2 cellular contexts compared by ENCODE assay signal in the genomic region with DNA sequence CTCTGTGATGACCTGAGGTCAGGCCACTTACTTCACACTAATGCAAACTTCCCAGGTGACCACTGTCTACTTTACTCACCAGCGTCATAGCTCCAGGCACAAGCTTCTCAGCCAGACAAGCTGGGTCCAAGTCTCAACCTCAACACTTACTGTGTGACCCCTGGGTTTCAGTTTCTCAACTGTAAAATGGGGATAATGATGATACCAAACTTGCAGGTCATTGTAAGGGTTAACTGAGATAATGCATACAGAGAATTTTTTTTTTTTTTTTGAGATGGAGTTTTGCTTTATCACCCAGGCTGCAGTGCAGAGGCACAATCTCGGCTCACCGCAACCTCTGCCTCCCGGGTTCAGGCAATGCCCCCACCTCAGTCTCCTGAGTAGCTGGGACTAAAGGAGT.
TF ChIP-seq lines count a peak whose summit lies in the region.

No MANE protein-coding gene starts in this region.

TF ChIP-seq in GM23338, 12 proteins besides CTCF, POLR2A, EP300 and RAD21:
- TF ChIP-seq REST (IDR thresholded peaks at IDR 0.05; ENCODE audit: unreplicated experiment) (no peak), STAT1 (IDR thresholded peaks at IDR 0.05; ENCODE audit: unreplicated experiment) (no peak), ZNF114 (CRISPR knock-in tag; IDR thresholded peaks at IDR 0.05) (no peak), JUNB (IDR thresholded peaks at IDR 0.05; ENCODE audit: unreplicated experiment) (no peak), NANOG (IDR thresholded peaks at IDR 0.05; ENCODE audit: borderline replicate concordance) (no peak), POLR2AphosphoS5 (IDR thresholded peaks at IDR 0.05; ENCODE audit: low read depth) (no peak), CREB1 (CRISPR knock-in tag; IDR thresholded peaks at IDR 0.05; ENCODE audit: low read depth) (no peak), EZH2 (IDR thresholded peaks at IDR 0.05; ENCODE audit: low read depth, unreplicated experiment) (no peak)

TF ChIP-seq in K562, 482 proteins besides CTCF, POLR2A, EP300 and RAD21 (continues in another document):
- TF ChIP-seq ETV1 (tag; conservative IDR thresholded peaks at IDR 0.05; ENCODE audit: low read depth) (no peak), CXXC5 (CRISPR knock-in tag; IDR thresholded peaks at IDR 0.05) (no peak), ZNF316 (IDR thresholded peaks at IDR 0.05) (0 out of 2 replicates have a peak, but pooled peaks have one; percentile 11), CUX1 (CRISPR knock-in tag; IDR thresholded peaks at IDR 0.05) (no peak), SRSF7 (optimal IDR thresholded peaks at IDR 0.05; ENCODE audit: low read depth, low read length) (no peak), CBX8 (IDR thresholded peaks at IDR 0.05; ENCODE audit: borderline replicate concordance, extremely low read depth, low read depth, low read length, poor library complexity, severe bottlenecking) (no peak), ZNF165 (CRISPR knock-in tag; IDR thresholded peaks at IDR 0.05; ENCODE audit: borderline replicate concordance) (no peak), ESRRA (IDR thresholded peaks at IDR 0.05; ENCODE audit: borderline replicate concordance, low read depth) (peak; percentile 76), XRCC3 (IDR thresholded peaks at IDR 0.05) (no peak), ATF6 (CRISPR knock-in tag; IDR thresholded peaks at IDR 0.05) (no peak), PCBP1 (IDR thresholded peaks at IDR 0.05; ENCODE audit: low read depth, low read length, poor library complexity, severe bottlenecking) (no peak), ZNF3 (CRISPR knock-in tag; IDR thresholded peaks at IDR 0.05) (no peak), SIX5 (IDR thresholded peaks at IDR 0.05; ENCODE audit: borderline replicate concordance in 1 of 2, insufficient read depth in 1 of 2, low read depth in 1 of 2, low read length in 2 of 2) (no peak), HNRNPH1 (optimal IDR thresholded peaks at IDR 0.05; ENCODE audit: low read depth, low read length) (no peak), NR2C1 (IDR thresholded peaks at IDR 0.05) (no peak), NR2C1 (tag; IDR thresholded peaks at IDR 0.05) (no peak), ZNF586 (CRISPR knock-in tag; conservative IDR thresholded peaks at IDR 0.05) (no peak), KDM1A (IDR thresholded peaks at IDR 0.05) (peak; percentile 51 to 55; a peak in 3 of 4 replicates), POLR2AphosphoS2 (IDR thresholded peaks at IDR 0.05; ENCODE audit: low read length) (peak; percentile 35; the same call in 1 of the 2 replicates), HSF4 (CRISPR knock-in tag; IDR thresholded peaks at IDR 0.05; ENCODE audit: borderline replicate concordance) (no peak), CBFA2T3 (IDR thresholded peaks at IDR 0.05) (peak; percentile 36; the same call in 1 of the 2 replicates), ZNF766 (CRISPR knock-in tag; conservative IDR thresholded peaks at IDR 0.05) (no peak)
- TF ChIP-seq, protein P1, sequence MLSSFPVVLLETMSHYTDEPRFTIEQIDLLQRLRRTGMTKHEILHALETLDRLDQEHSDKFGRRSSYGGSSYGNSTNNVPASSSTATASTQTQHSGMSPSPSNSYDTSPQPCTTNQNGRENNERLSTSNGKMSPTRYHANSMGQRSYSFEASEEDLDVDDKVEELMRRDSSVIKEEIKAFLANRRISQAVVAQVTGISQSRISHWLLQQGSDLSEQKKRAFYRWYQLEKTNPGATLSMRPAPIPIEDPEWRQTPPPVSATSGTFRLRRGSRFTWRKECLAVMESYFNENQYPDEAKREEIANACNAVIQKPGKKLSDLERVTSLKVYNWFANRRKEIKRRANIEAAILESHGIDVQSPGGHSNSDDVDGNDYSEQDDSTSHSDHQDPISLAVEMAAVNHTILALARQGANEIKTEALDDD (IDR thresholded peaks at IDR 0.05) = no peak
- TF ChIP-seq, protein P2, sequence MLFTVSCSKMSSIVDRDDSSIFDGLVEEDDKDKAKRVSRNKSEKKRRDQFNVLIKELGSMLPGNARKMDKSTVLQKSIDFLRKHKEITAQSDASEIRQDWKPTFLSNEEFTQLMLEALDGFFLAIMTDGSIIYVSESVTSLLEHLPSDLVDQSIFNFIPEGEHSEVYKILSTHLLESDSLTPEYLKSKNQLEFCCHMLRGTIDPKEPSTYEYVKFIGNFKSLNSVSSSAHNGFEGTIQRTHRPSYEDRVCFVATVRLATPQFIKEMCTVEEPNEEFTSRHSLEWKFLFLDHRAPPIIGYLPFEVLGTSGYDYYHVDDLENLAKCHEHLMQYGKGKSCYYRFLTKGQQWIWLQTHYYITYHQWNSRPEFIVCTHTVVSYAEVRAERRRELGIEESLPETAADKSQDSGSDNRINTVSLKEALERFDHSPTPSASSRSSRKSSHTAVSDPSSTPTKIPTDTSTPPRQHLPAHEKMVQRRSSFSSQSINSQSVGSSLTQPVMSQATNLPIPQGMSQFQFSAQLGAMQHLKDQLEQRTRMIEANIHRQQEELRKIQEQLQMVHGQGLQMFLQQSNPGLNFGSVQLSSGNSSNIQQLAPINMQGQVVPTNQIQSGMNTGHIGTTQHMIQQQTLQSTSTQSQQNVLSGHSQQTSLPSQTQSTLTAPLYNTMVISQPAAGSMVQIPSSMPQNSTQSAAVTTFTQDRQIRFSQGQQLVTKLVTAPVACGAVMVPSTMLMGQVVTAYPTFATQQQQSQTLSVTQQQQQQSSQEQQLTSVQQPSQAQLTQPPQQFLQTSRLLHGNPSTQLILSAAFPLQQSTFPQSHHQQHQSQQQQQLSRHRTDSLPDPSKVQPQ (CRISPR knock-in tag; IDR thresholded peaks at IDR 0.05; ENCODE audit: borderline replicate concordance) = no peak
- TF ChIP-seq, protein P3, sequence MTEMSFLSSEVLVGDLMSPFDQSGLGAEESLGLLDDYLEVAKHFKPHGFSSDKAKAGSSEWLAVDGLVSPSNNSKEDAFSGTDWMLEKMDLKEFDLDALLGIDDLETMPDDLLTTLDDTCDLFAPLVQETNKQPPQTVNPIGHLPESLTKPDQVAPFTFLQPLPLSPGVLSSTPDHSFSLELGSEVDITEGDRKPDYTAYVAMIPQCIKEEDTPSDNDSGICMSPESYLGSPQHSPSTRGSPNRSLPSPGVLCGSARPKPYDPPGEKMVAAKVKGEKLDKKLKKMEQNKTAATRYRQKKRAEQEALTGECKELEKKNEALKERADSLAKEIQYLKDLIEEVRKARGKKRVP (CRISPR knock-in tag; IDR thresholded peaks at IDR 0.05) = no peak
- TF ChIP-seq, protein P4, sequence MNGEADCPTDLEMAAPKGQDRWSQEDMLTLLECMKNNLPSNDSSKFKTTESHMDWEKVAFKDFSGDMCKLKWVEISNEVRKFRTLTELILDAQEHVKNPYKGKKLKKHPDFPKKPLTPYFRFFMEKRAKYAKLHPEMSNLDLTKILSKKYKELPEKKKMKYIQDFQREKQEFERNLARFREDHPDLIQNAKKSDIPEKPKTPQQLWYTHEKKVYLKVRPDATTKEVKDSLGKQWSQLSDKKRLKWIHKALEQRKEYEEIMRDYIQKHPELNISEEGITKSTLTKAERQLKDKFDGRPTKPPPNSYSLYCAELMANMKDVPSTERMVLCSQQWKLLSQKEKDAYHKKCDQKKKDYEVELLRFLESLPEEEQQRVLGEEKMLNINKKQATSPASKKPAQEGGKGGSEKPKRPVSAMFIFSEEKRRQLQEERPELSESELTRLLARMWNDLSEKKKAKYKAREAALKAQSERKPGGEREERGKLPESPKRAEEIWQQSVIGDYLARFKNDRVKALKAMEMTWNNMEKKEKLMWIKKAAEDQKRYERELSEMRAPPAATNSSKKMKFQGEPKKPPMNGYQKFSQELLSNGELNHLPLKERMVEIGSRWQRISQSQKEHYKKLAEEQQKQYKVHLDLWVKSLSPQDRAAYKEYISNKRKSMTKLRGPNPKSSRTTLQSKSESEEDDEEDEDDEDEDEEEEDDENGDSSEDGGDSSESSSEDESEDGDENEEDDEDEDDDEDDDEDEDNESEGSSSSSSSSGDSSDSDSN (IDR thresholded peaks at IDR 0.05; ENCODE audit: borderline replicate concordance in 1 of 2, low read depth in 2 of 2, low read length in 2 of 2) = no peak
- TF ChIP-seq, protein P5, sequence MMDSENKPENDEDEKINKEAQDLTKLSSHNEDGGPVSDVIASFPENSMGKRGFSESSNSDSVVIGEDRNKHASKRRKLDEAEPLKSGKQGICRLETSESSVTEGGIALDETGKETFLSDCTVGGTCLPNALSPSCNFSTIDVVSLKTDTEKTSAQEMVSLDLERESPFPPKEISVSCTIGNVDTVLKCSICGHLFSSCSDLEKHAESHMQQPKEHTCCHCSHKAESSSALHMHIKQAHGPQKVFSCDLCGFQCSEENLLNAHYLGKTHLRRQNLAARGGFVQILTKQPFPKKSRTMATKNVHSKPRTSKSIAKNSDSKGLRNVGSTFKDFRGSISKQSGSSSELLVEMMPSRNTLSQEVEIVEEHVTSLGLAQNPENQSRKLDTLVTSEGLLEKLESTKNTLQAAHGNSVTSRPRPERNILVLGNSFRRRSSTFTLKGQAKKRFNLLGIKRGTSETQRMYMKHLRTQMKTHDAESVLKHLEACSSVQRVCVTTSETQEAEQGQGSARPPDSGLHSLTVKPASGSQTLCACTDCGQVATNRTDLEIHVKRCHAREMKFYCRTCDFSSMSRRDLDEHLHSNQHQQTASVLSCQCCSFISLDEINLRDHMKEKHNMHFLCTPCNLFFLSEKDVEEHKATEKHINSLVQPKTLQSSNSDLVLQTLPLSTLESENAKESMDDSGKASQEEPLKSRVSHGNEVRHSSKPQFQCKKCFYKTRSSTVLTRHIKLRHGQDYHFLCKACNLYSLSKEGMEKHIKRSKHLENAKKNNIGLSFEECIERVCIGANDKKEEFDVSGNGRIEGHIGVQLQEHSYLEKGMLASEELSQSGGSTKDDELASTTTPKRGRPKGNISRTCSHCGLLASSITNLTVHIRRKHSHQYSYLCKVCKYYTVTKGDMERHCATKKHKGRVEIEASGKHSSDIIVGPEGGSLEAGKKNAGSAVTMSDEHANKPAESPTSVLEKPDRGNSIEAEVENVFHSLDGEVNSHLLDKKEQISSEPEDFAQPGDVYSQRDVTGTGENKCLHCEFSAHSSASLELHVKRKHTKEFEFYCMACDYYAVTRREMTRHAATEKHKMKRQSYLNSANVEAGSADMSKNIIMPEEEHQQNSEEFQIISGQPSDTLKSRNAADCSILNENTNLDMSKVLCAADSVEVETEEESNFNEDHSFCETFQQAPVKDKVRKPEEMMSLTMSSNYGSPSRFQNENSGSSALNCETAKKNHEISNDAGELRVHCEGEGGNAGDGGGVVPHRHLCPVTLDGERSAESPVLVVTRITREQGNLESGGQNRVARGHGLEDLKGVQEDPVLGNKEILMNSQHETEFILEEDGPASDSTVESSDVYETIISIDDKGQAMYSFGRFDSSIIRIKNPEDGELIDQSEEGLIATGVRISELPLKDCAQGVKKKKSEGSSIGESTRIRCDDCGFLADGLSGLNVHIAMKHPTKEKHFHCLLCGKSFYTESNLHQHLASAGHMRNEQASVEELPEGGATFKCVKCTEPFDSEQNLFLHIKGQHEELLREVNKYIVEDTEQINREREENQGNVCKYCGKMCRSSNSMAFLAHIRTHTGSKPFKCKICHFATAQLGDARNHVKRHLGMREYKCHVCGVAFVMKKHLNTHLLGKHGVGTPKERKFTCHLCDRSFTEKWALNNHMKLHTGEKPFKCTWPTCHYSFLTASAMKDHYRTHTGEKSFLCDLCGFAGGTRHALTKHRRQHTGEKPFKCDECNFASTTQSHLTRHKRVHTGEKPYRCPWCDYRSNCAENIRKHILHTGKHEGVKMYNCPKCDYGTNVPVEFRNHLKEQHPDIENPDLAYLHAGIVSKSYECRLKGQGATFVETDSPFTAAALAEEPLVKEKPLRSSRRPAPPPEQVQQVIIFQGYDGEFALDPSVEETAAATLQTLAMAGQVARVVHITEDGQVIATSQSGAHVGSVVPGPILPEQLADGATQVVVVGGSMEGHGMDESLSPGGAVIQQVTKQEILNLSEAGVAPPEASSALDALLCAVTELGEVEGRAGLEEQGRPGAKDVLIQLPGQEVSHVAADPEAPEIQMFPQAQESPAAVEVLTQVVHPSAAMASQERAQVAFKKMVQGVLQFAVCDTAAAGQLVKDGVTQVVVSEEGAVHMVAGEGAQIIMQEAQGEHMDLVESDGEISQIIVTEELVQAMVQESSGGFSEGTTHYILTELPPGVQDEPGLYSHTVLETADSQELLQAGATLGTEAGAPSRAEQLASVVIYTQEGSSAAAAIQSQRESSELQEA (IDR thresholded peaks at IDR 0.05; ENCODE audit: low read depth) = no peak
